ENCODE assay signal across 9 cellular contexts in the genomic region with DNA sequence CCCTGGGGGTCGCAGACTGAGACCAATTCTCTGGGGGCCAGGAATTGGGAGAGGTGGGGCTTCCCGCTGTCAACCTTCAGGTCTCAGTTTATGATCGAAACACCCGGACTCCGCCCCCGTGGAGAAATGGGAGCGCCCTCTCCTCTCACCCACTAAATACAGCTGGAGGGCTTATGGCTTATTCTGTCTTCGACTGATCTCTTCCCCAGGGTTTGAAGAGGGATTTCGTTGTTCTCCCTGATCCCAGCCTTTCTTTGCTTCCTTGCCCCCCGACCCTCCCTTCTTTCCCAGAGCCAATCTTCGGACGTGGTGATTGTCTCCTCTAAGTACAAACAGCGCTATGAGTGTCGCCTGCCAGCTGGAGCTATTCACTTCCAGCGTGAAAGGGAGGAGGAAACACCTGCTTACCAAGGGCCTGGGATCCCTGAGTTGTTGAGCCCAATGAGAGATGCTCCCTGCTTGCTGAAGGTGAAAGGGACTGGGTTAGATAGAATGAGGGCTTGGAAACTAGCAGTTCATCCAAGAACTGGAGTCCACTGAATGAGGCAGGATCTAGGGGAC. TPM values are rescaled to one million over a fixed set of nuclear protein-coding genes. Genes with fewer than 3 reads are reported as not detected.
DNase-seq lines count a peak whose midpoint lies in the region; TF ChIP-seq lines count a peak whose summit lies in the region.
"Had no signal": no experiment of that assay in that cellular context is flagged by ENCODE, and none has a peak within 500 bp of the region (broad histone marks: within the 10 kb centered on the region; RNA-seq: fewer than 3 reads in every experiment).

No MANE protein-coding gene starts in this region.

- peaks cover 25% of the 10 kb centered on the region for H3K36me3 Mint-ChIP-seq in activated naive CD4-positive, alpha-beta T cell treated with anti-CD3 and anti-CD28 coated beads for 36 hours (ENCODE audit: low read depth)

- no TSS peak for BruUV-seq in OCI-LY7 (replicated peaks; lab: Mats Ljungman, UMichigan)

- intact Hi-C loops in activated naive CD4-positive, alpha-beta T cell treated with anti-CD3 and anti-CD28 coated beads for 36 hours (cut with micrococcal nuclease) = loop anchor here (1.0 to 5.0 kb wide), 5 partner anchors 47 to 1903 kb away; a partner anchor contains a TSS
- intact Hi-C loops in OCI-LY7 (cut with micrococcal nuclease; ENCODE audit: unreplicated experiment) = loop anchor here (1.0 to 5.0 kb wide), 3 partner anchors 16 to 111 kb away; a partner anchor contains a TSS

- H3K79me2 ChIP-seq in OCI-LY7 (ENCODE audit: insufficient read depth, low read depth, low read length) (peaks cover 9% of the 10 kb centered on the region; the same call in 1 of the 2 replicates), fibroblast of lung (ENCODE audit: control insufficient read depth, insufficient read depth, low read length) (peaks cover 4% of the 10 kb centered on the region), parathyroid adenoma (no peaks in the 10 kb centered on the region)

- H3K4me1 ChIP-seq in OCI-LY7 (ENCODE audit: insufficient read depth, low read length, poor library complexity, severe bottlenecking) = peaks cover 12% of the 10 kb centered on the region
- H3K4me1 ChIP-seq in fibroblast of lung (ENCODE audit: control insufficient read depth, extremely low read depth, insufficient read depth, low read length) = peaks cover 2% of the 10 kb centered on the region
- H3K4me1 ChIP-seq in parathyroid adenoma = no peaks in the 10 kb centered on the region

- peaks cover 3% of the 10 kb centered on the region for H3K4me1 Mint-ChIP-seq in activated naive CD4-positive, alpha-beta T cell treated with anti-CD3 and anti-CD28 coated beads for 36 hours (ENCODE audit: low read depth)

- no peak overlapping the region for H3K27ac Mint-ChIP-seq in activated naive CD4-positive, alpha-beta T cell treated with anti-CD3 and anti-CD28 coated beads for 36 hours
- H3K27ac Mint-ChIP-seq: activated naive CD8-positive, alpha-beta T cell had no signal

- no peaks in the 10 kb centered on the region for H4K20me1 ChIP-seq in OCI-LY7 (ENCODE audit: insufficient read depth, low read length)
- no peaks in the 10 kb centered on the region for H4K20me1 ChIP-seq in fibroblast of lung (ENCODE audit: control insufficient read depth, extremely low read depth, insufficient read depth, low read length)

- no peaks in the 10 kb centered on the region for H3K27me3 ChIP-seq in fibroblast of lung (ENCODE audit: control insufficient read depth, insufficient read depth, low read length)
- no peaks in the 10 kb centered on the region for H3K27me3 ChIP-seq in parathyroid adenoma (ENCODE audit: control insufficient read depth, insufficient read depth, low read length)

- H3K9me3 Mint-ChIP-seq in activated naive CD4-positive, alpha-beta T cell treated with anti-CD3 and anti-CD28 coated beads for 36 hours = no peaks in the 10 kb centered on the region

- peak overlapping the region; percentile 75 for H2AFZ ChIP-seq in OCI-LY7 (ENCODE audit: low read length)
- peak overlapping the region; percentile 100 for H2AFZ ChIP-seq in fibroblast of lung (ENCODE audit: low read length)
- H2AFZ ChIP-seq in parathyroid adenoma = peak overlapping the region; percentile 86

- H3K9me3 ChIP-seq in OCI-LY7 (ENCODE audit: low read length) (no peaks in the 10 kb centered on the region; the same call in 1 of the 2 replicates), fibroblast of lung (ENCODE audit: control insufficient read depth, insufficient read depth, low read depth, low read length) (no peaks in the 10 kb centered on the region), parathyroid adenoma (ENCODE audit: control insufficient read depth, low read length) (no peaks in the 10 kb centered on the region)

- CTCF ChIA-PET in activated naive CD4-positive, alpha-beta T cell treated with anti-CD3 and anti-CD28 coated beads for 36 hours (lab: Charles Lee) = interaction anchor here (1.3 to 3.0 kb wide), 6 partner anchors 24 to 113 kb away, joined by 3 to 22 read pairs (median 6); a partner anchor contains a TSS
- CTCF ChIA-PET in OCI-LY7 (lab: Charles Lee; ENCODE audit: unreplicated experiment) = interaction anchor here (0.6 kb wide), 1 partner anchor 111 kb away, joined by 3 read pairs; no protein-coding TSS in a partner anchor

- TF ChIP-seq CTCF in OCI-LY7 (conservative IDR thresholded peaks at IDR 0.05; ENCODE audit: low read length) (no peak), fibroblast of lung (conservative IDR thresholded peaks at IDR 0.05 in 1 of 2, IDR thresholded peaks at IDR 0.05 in 1 of 2; ENCODE audit: low read depth in 1 of 2, low read length in 2 of 2) (no peak), parathyroid adenoma (IDR thresholded peaks at IDR 0.05) (no peak)

- no peaks in the 10 kb centered on the region for H3K27me3 Mint-ChIP-seq in activated naive CD4-positive, alpha-beta T cell treated with anti-CD3 and anti-CD28 coated beads for 36 hours (ENCODE audit: low read depth)

- H3K4me2 ChIP-seq in OCI-LY7 (ENCODE audit: low read length) (peak overlapping the region; percentile 93), fibroblast of lung (ENCODE audit: extremely low read depth, insufficient read depth, low read length) (peak overlapping the region; percentile 68), parathyroid adenoma (ENCODE audit: low read length) (peak overlapping the region; percentile 95)

- DNase-seq in activated naive CD4-positive, alpha-beta T cell treated with anti-CD3 and anti-CD28 coated beads for 36 hours = peak; percentile 14
- no peak for DNase-seq in activated naive CD4-positive, alpha-beta T cell (lab: John Stamatoyannopoulos, UW)
- no peak for DNase-seq in OCI-LY7 (ENCODE audit: low spot score)
- peak in 1 of 2 donors; percentile 25 for DNase-seq in fibroblast of lung (ENCODE audit: low read depth in 2 of 2)
- no peak for DNase-seq in SKM-1 treated with dmso at 0.1 percent for 144 hours (lab: John Stamatoyannopoulos, UW; ENCODE audit: unreplicated experiment)
- no peak for DNase-seq in NCI-H2171 (lab: John Stamatoyannopoulos, UW)
- DNase-seq in T-helper 9 cell = no peak

- POLR2A ChIA-PET in OCI-LY7 (lab: Charles Lee) = interaction anchor here (0.6 to 1.6 kb wide), 4 partner anchors 9 to 1486 kb away, joined by 3 to 6 read pairs (median 4); no protein-coding TSS in a partner anchor

- no peak overlapping the region for H3K4me3 Mint-ChIP-seq in activated naive CD4-positive, alpha-beta T cell treated with anti-CD3 and anti-CD28 coated beads for 36 hours
- H3K4me3 Mint-ChIP-seq: activated naive CD8-positive, alpha-beta T cell had no signal

- H3K36me3 ChIP-seq in OCI-LY7 (ENCODE audit: insufficient read depth, low read length) = peaks cover 32% of the 10 kb centered on the region
- H3K36me3 ChIP-seq in fibroblast of lung (ENCODE audit: control insufficient read depth, insufficient read depth, low read length) = peaks cover 6% of the 10 kb centered on the region
- H3K36me3 ChIP-seq in parathyroid adenoma (ENCODE audit: control insufficient read depth, insufficient read depth, low read length) = no peaks in the 10 kb centered on the region

- peak overlapping the region; percentile 76 for H3K9ac ChIP-seq in fibroblast of lung (ENCODE audit: insufficient read depth, low read length)
- no peak overlapping the region for H3K9ac ChIP-seq in parathyroid adenoma

- H3K27ac ChIP-seq in OCI-LY7 (ENCODE audit: low read depth, low read length, poor library complexity, severe bottlenecking) (no peak overlapping the region), fibroblast of lung (ENCODE audit: insufficient read depth, low read length) (peak overlapping the region; percentile 83), parathyroid adenoma (peak overlapping the region; percentile 61)

- H3K4me3 ChIP-seq in OCI-LY7 (ENCODE audit: low read depth, low read length, poor library complexity, severe bottlenecking) = peak overlapping the region; percentile 81
- peak overlapping the region; percentile 82 to 94 (median 88) for H3K4me3 ChIP-seq in fibroblast of lung (replicated peaks in 1 of 4; ENCODE audit: control extremely low read depth in 1 of 4, insufficient read depth in 1 of 4, low read depth in 3 of 4, low read length in 4 of 4)
- H3K4me3 ChIP-seq in parathyroid adenoma (ENCODE audit: low read depth, low read length) = peak overlapping the region; percentile 99

- no peaks in the 10 kb centered on the region for H3K9me2 ChIP-seq in OCI-LY7 (ENCODE audit: insufficient read depth, low read length)

RNA-seq across cellular contexts. Expression of a gene that starts 0.6 kb away (rescaled TPM):
- total RNA-seq in activated naive CD4-positive, alpha-beta T cell treated with anti-CD3 and anti-CD28 coated beads for 36 hours = 10 to 100 TPM; 60.7 to 60.9 TPM
- 82.6 and 104 TPM in 2 replicates for total RNA-seq in OCI-LY7 (2014; rRNA removed; shearing (Covaris generic))
- total RNA-seq in OCI-LY7 (2022) (109 and 112 TPM in 2 replicates), fibroblast of lung (170 and 260 TPM in 2 replicates)
- 274 and 316 TPM in 2 replicates for polyA plus RNA-seq in fibroblast of lung
- 180 and 242 TPM in 2 replicates for polyA plus RNA-seq in fibroblast of lung (2012)
- polyA minus RNA-seq in fibroblast of lung (ENCODE audit: low replicate concordance) = 99.8 and 277 TPM in 2 replicates

RNA-seq across cellular contexts. Expression of a gene that starts 44.0 kb away (rescaled TPM):
- 10 to 100 TPM; 26.7 to 28.0 TPM for total RNA-seq in activated naive CD4-positive, alpha-beta T cell treated with anti-CD3 and anti-CD28 coated beads for 36 hours
- total RNA-seq in OCI-LY7 (2014; rRNA removed; shearing (Covaris generic)) = 10.7 and 14.8 TPM in 2 replicates
- total RNA-seq in OCI-LY7 (2022) (26.5 and 28.8 TPM in 2 replicates), fibroblast of lung (under 0.01 and 0.17 TPM in 2 replicates)
- polyA plus RNA-seq in fibroblast of lung = 0.02 and 0.05 TPM in 2 replicates
- polyA plus RNA-seq in fibroblast of lung (2012) = 0.08 and 0.20 TPM in 2 replicates
- polyA minus RNA-seq in fibroblast of lung (ENCODE audit: low replicate concordance) = 0.35 TPM in 1 of 2 replicates, not detected in the other

RNA-seq across cellular contexts. Expression of a gene that starts 50.3 kb away (rescaled TPM):
- 1 to 10 TPM; 6.4 to 7.7 TPM for total RNA-seq in activated naive CD4-positive, alpha-beta T cell treated with anti-CD3 and anti-CD28 coated beads for 36 hours
- total RNA-seq in OCI-LY7 (2014; rRNA removed; shearing (Covaris generic)) = 0.80 and 2.4 TPM in 2 replicates
- total RNA-seq in OCI-LY7 (2022) = 6.3 and 6.4 TPM in 2 replicates
- total RNA-seq in fibroblast of lung = 55.7 and 99.6 TPM in 2 replicates
- 42.8 and 53.6 TPM in 2 replicates for polyA plus RNA-seq in fibroblast of lung
- 31.3 and 34.5 TPM in 2 replicates for polyA plus RNA-seq in fibroblast of lung (2012)
- polyA minus RNA-seq in fibroblast of lung (ENCODE audit: low replicate concordance) = 34.6 and 77.4 TPM in 2 replicates

RNA-seq across cellular contexts. Expression of a gene that starts 57.6 kb away (rescaled TPM):
- 100 to 1,000 TPM; 194 to 202 TPM for total RNA-seq in activated naive CD4-positive, alpha-beta T cell treated with anti-CD3 and anti-CD28 coated beads for 36 hours
- 272 and 280 TPM in 2 replicates for total RNA-seq in OCI-LY7 (2014; rRNA removed; shearing (Covaris generic))
- total RNA-seq in OCI-LY7 (2022) (172 and 192 TPM in 2 replicates), fibroblast of lung (183 and 257 TPM in 2 replicates)
- polyA plus RNA-seq in fibroblast of lung = 233 and 324 TPM in 2 replicates
- 130 and 187 TPM in 2 replicates for polyA plus RNA-seq in fibroblast of lung (2012)
- polyA minus RNA-seq in fibroblast of lung (ENCODE audit: low replicate concordance) = 210 and 282 TPM in 2 replicates

Comparison
In these comparisons a context has a peak if more than half of its experiments do, and no peak if none do; other contexts are left out.
1. RNA of a gene that starts 44.0 kb away (total RNA-seq): 26.7 to 28.0 TPM in activated naive CD4-positive, alpha-beta T cell treated with anti-CD3 and anti-CD28 coated beads for 36 hours and 10.7 to 28.8 TPM in OCI-LY7; under 0.01 to 0.17 TPM in fibroblast of lung; every median in the first group is over 10 times any median in the second.
2. Peak in every context shown above with its lines, with median percentiles within 50 percentile points of each other: H2AFZ ChIP-seq, H3K4me2 ChIP-seq and H3K4me3 ChIP-seq.